Comparison of ENCODE assay signal across 11 cellular contexts in the genomic region with DNA sequence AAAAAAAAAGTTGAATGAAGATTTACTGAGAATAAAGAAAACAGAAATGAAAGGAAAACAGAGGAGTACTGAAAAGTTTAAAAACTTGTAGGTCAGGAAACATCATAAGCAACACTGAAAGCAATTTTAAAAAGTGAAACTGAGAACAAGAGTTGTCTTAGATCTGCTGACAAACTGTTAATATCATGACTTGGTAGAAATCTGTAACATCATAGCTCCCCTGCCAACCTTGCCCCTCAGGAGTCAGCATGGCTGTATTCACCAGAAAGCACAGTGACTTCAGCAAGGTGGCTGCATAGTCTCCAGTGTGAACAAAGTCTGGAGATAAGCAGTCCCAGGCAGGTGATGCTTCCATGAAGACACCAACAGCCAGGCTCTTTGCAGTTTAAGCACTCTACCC. TPM values are rescaled to one million over a fixed set of nuclear protein-coding genes. Genes with fewer than 3 reads are reported as not detected.
DNase-seq lines count a peak whose midpoint lies in the region; ATAC-seq and TF ChIP-seq lines count a peak whose summit lies in the region.
"Had no signal": no experiment of that assay in that cellular context is flagged by ENCODE, and none has a peak within 500 bp of the region (broad histone marks: within the 10 kb centered on the region; RNA-seq: fewer than 3 reads in every experiment).

No MANE protein-coding gene starts in this region.

- no peaks in the 10 kb centered on the region for H3K9me2 ChIP-seq in SK-N-SH

- H3K27me3 Mint-ChIP-seq in activated T-helper 2 cell treated with anti-CD3 and anti-CD28 coated beads, Interferon-gamma antibody, Interleukin-2, Interleukin-4, amounts not matched to agents 10 μg/mL and 5 μg/mL and 100 μg/mL, durations not matched to agents 14 hours and 24 hours and 36 hours (ENCODE audit: low read depth) = no peaks in the 10 kb centered on the region

- no peak overlapping the region for H3K4me2 ChIP-seq in SK-N-SH

- H4K20me1 ChIP-seq in SK-N-SH (ENCODE audit: insufficient read depth) = peaks cover 40% of the 10 kb centered on the region

- peaks cover 8% of the 10 kb centered on the region for H3F3A ChIP-seq in SK-N-SH (replicated peaks; ENCODE audit: insufficient read depth)

- no peak for TF ChIP-seq CTCF in SK-N-SH (IDR thresholded peaks at IDR 0.05)

- no peaks in the 10 kb centered on the region for H3K9me3 ChIP-seq in SK-N-SH

- CTCF ChIA-PET in SK-N-SH (lab: Yijun Ruan, JAX) = interaction anchor here (0.6 kb wide), 1 partner anchor 265 kb away, joined by 3 read pairs; no protein-coding TSS in a partner anchor

- H3K4me1 Mint-ChIP-seq in activated T-helper 2 cell treated with anti-CD3 and anti-CD28 coated beads, Interferon-gamma antibody, Interleukin-2, Interleukin-4, amounts not matched to agents 10 μg/mL and 5 μg/mL and 100 μg/mL, durations not matched to agents 14 hours and 24 hours and 36 hours (ENCODE audit: low read depth) = peaks cover 42% of the 10 kb centered on the region

- H3K4me1 ChIP-seq in SK-N-SH (ENCODE audit: control insufficient read depth in 1 of 2, insufficient read depth in 2 of 2, low read depth in 1 of 2, low read length in 1 of 2) = peaks cover 6 to 17% of the 10 kb centered on the region in 2 experiments; a peak in 3 of 4 replicates

- DNase-seq in activated T-helper 2 cell treated with anti-CD3 and anti-CD28 coated beads, Interferon-gamma antibody, Interleukin-2, Interleukin-4, amounts not matched to agents 10 μg/mL and 5 μg/mL and 100 μg/mL, durations not matched to agents 14 hours and 24 hours and 36 hours (ENCODE audit: low spot score) = peak; percentile 11
- DNase-seq in germinal center (ENCODE audit: low spot score) (no peak), SK-N-SH (no peak)
- no peak for DNase-seq in effector CD4-positive, alpha-beta T cell
- DNase-seq: erythroblast, islet precursor cell, NCI-H1105 had no signal

- no peaks in the 10 kb centered on the region for H3K27me3 ChIP-seq in SK-N-SH (ENCODE audit: insufficient read depth)

- no peak overlapping the region for H3K4me3 Mint-ChIP-seq in activated T-helper 2 cell treated with anti-CD3 and anti-CD28 coated beads, Interferon-gamma antibody, Interleukin-2, Interleukin-4, amounts not matched to agents 10 μg/mL and 5 μg/mL and 100 μg/mL, durations not matched to agents 14 hours and 24 hours and 36 hours (ENCODE audit: low read depth)

- no peak overlapping the region for H3K4me3 ChIP-seq in SK-N-SH (ENCODE audit: low read depth in 2 of 2, low read length in 1 of 2)

- H3K27ac ChIP-seq in SK-N-SH (ENCODE audit: low read depth in 2 of 2, low read length in 1 of 2) = no peak overlapping the region; a peak in 1 of 4 replicates

- no peak for TF ChIP-seq EP300 in SK-N-SH (IDR thresholded peaks at IDR 0.05; ENCODE audit: borderline replicate concordance in 1 of 2, low read depth in 1 of 2, low read length in 1 of 2)

- peaks cover 99% of the 10 kb centered on the region for H3K79me2 ChIP-seq in SK-N-SH (ENCODE audit: insufficient read depth)

- peak; percentile 57 for ATAC-seq in GM18499 (IDR thresholded peaks at IDR 0.05; ENCODE audit: insufficient read depth, unreplicated experiment)
- peak; percentile 74 for ATAC-seq in GM19463 (IDR thresholded peaks at IDR 0.05; ENCODE audit: unreplicated experiment)
- peak; percentile 71 for ATAC-seq in HG03064 (IDR thresholded peaks at IDR 0.05; ENCODE audit: low read depth, unreplicated experiment)
- no peak for ATAC-seq in GM19328 (IDR thresholded peaks at IDR 0.05; ENCODE audit: unreplicated experiment)

- POLR2A ChIA-PET in SK-N-SH (lab: Yijun Ruan, JAX) = no interaction called here

- H3K27ac Mint-ChIP-seq in activated T-helper 2 cell treated with anti-CD3 and anti-CD28 coated beads, Interferon-gamma antibody, Interleukin-2, Interleukin-4, amounts not matched to agents 10 μg/mL and 5 μg/mL and 100 μg/mL, durations not matched to agents 14 hours and 24 hours and 36 hours = peak overlapping the region; percentile 49

- no peaks in the 10 kb centered on the region for H3K9me3 Mint-ChIP-seq in activated T-helper 2 cell treated with anti-CD3 and anti-CD28 coated beads, Interferon-gamma antibody, Interleukin-2, Interleukin-4, amounts not matched to agents 10 μg/mL and 5 μg/mL and 100 μg/mL, durations not matched to agents 14 hours and 24 hours and 36 hours

- intact Hi-C loops in activated T-helper 2 cell treated with anti-CD3 and anti-CD28 coated beads, Interferon-gamma antibody, Interleukin-2, Interleukin-4, amounts not matched to agents 10 μg/mL and 5 μg/mL and 100 μg/mL, durations not matched to agents 14 hours and 24 hours and 36 hours (cut with micrococcal nuclease) = no loop called here

- no peak overlapping the region for H3K9ac ChIP-seq in SK-N-SH

- H3K36me3 ChIP-seq in SK-N-SH (replicated peaks in 1 of 2; ENCODE audit: control insufficient read depth in 1 of 2, insufficient read depth in 2 of 2, low read length in 1 of 2) = peaks cover 30 to 37% of the 10 kb centered on the region in 2 experiments

- peaks cover 44% of the 10 kb centered on the region for H3K36me3 Mint-ChIP-seq in activated T-helper 2 cell treated with anti-CD3 and anti-CD28 coated beads, Interferon-gamma antibody, Interleukin-2, Interleukin-4, amounts not matched to agents 10 μg/mL and 5 μg/mL and 100 μg/mL, durations not matched to agents 14 hours and 24 hours and 36 hours (ENCODE audit: low read depth)

- TF ChIP-seq RAD21 in SK-N-SH (IDR thresholded peaks at IDR 0.05; ENCODE audit: low read length) = no peak

- no peak overlapping the region for H2AFZ ChIP-seq in SK-N-SH (ENCODE audit: low read depth)

TF ChIP-seq in SK-N-SH, 30 proteins besides CTCF, POLR2A, EP300 and RAD21:
- no peak for TF ChIP-seq IRF3 (IDR thresholded peaks at IDR 0.05; ENCODE audit: low read depth, low read length)
- no peak for TF ChIP-seq TAF1 (IDR thresholded peaks at IDR 0.05; ENCODE audit: borderline replicate concordance, low read depth, low read length)
- TF ChIP-seq SIN3A (IDR thresholded peaks at IDR 0.05; ENCODE audit: borderline replicate concordance, low read depth, low read length) = no peak
- TF ChIP-seq TEAD4 (IDR thresholded peaks at IDR 0.05; ENCODE audit: borderline replicate concordance, insufficient read depth) = no peak
- TF ChIP-seq JUND (IDR thresholded peaks at IDR 0.05) = no peak
- TF ChIP-seq RCOR1 (IDR thresholded peaks at IDR 0.05; ENCODE audit: low read length) = no peak
- TF ChIP-seq RFX5 (IDR thresholded peaks at IDR 0.05; ENCODE audit: low read length) = no peak
- TF ChIP-seq NFIC (IDR thresholded peaks at IDR 0.05; ENCODE audit: borderline replicate concordance) = no peak
- TF ChIP-seq GATA2 (CRISPR knock-in tag; IDR thresholded peaks at IDR 0.05) = no peak
- TF ChIP-seq MEF2A (IDR thresholded peaks at IDR 0.05; ENCODE audit: borderline replicate concordance, low read depth) = no peak
- TF ChIP-seq FOSL2 (IDR thresholded peaks at IDR 0.05; ENCODE audit: borderline replicate concordance, low read depth) = no peak
- no peak for TF ChIP-seq YY1 (IDR thresholded peaks at IDR 0.05; ENCODE audit: low read depth)

RNA-seq across cellular contexts. Expression of gene NAA20, which starts 5.3 kb away (rescaled TPM):
- total RNA-seq in activated T-helper 2 cell treated with anti-CD3 and anti-CD28 coated beads, Interferon-gamma antibody, Interleukin-2, Interleukin-4, amounts not matched to agents 10 μg/mL and 5 μg/mL and 100 μg/mL, durations not matched to agents 14 hours and 24 hours and 36 hours = 72.9 and 76.0 TPM in 2 replicates
- polyA plus RNA-seq in SK-N-SH (2012; rRNA removed) = 85.0 and 91.8 TPM in 2 replicates
- polyA plus RNA-seq in SK-N-SH (2012; cell fraction: cytosol; rRNA removed) = 103 and 119 TPM in 2 replicates
- 20.4 and 44.9 TPM in 2 replicates for polyA plus RNA-seq in SK-N-SH (2012; cell fraction: nucleus; rRNA removed)

RNA-seq across cellular contexts. Expression of gene CRNKL1, which starts 29.8 kb away (rescaled TPM):
- 19.3 and 20.1 TPM in 2 replicates for total RNA-seq in activated T-helper 2 cell treated with anti-CD3 and anti-CD28 coated beads, Interferon-gamma antibody, Interleukin-2, Interleukin-4, amounts not matched to agents 10 μg/mL and 5 μg/mL and 100 μg/mL, durations not matched to agents 14 hours and 24 hours and 36 hours
- 7.6 and 8.9 TPM in 2 replicates for polyA plus RNA-seq in SK-N-SH (2012; rRNA removed)
- polyA plus RNA-seq in SK-N-SH (2012; cell fraction: cytosol; rRNA removed) = 10.1 and 12.3 TPM in 2 replicates
- polyA plus RNA-seq in SK-N-SH (2012; cell fraction: nucleus; rRNA removed) = 7.1 and 10.3 TPM in 2 replicates

RNA-seq across cellular contexts. Expression of gene CFAP61, which starts 29.8 kb away (rescaled TPM):
- 0.32 TPM in 1 of 2 replicates, not detected in the other for total RNA-seq in activated T-helper 2 cell treated with anti-CD3 and anti-CD28 coated beads, Interferon-gamma antibody, Interleukin-2, Interleukin-4, amounts not matched to agents 10 μg/mL and 5 μg/mL and 100 μg/mL, durations not matched to agents 14 hours and 24 hours and 36 hours
- polyA plus RNA-seq in SK-N-SH (2012; rRNA removed) = 0.26 and 0.62 TPM in 2 replicates
- 0.39 and 0.53 TPM in 2 replicates for polyA plus RNA-seq in SK-N-SH (2012; cell fraction: cytosol; rRNA removed)
- polyA plus RNA-seq in SK-N-SH (2012; cell fraction: nucleus; rRNA removed) = 0.55 and 0.94 TPM in 2 replicates
